1 cellular context compared by ENCODE assay signal in genomic region chr5:135324897-135325650, GRCh38.
TF ChIP-seq lines count a peak whose summit lies in the region.

No MANE protein-coding gene starts in this region.

TF ChIP-seq in HepG2, 621 proteins besides CTCF, POLR2A, EP300 and RAD21 (continued from another document and continues in another):
- TF ChIP-seq, protein P1, sequence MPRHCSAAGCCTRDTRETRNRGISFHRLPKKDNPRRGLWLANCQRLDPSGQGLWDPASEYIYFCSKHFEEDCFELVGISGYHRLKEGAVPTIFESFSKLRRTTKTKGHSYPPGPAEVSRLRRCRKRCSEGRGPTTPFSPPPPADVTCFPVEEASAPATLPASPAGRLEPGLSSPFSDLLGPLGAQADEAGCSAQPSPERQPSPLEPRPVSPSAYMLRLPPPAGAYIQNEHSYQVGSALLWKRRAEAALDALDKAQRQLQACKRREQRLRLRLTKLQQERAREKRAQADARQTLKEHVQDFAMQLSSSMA (CRISPR knock-in tag; IDR thresholded peaks at IDR 0.05) = 0 out of 2 replicates have a peak, but pooled peaks have one; percentile 46
- TF ChIP-seq PHF21A (CRISPR knock-in tag; IDR thresholded peaks at IDR 0.05) (peak; percentile 48), PAX8 (CRISPR knock-in tag; IDR thresholded peaks at IDR 0.05; ENCODE audit: borderline replicate concordance) (no peak), ZNF263 (CRISPR knock-in tag; IDR thresholded peaks at IDR 0.05) (peak; percentile 74; the same call in 1 of the 2 replicates), ZNF331 (CRISPR knock-in tag; IDR thresholded peaks at IDR 0.05) (peak; percentile 24; the same call in 1 of the 2 replicates), ZNF597 (CRISPR knock-in tag; IDR thresholded peaks at IDR 0.05) (no peak), STAG1 (CRISPR knock-in tag; IDR thresholded peaks at IDR 0.05) (0 out of 2 replicates have a peak, but pooled peaks have one; percentile 6), TBX2 (CRISPR knock-in tag; IDR thresholded peaks at IDR 0.05; ENCODE audit: borderline replicate concordance) (peak; percentile 73), HNF4A (CRISPR knock-in tag; IDR thresholded peaks at IDR 0.05) (peak; percentile 75), SIX4 (CRISPR knock-in tag; IDR thresholded peaks at IDR 0.05) (0 out of 2 replicates have a peak, but pooled peaks have one; percentile 36), KDM2A (CRISPR knock-in tag; IDR thresholded peaks at IDR 0.05; ENCODE audit: borderline replicate concordance, low read depth) (no peak), RARG (CRISPR knock-in tag; IDR thresholded peaks at IDR 0.05; ENCODE audit: low read depth) (no peak), HIVEP1 (CRISPR knock-in tag; IDR thresholded peaks at IDR 0.05) (peak; percentile 51; the same call in 1 of the 2 replicates), ZFP91 (CRISPR knock-in tag; IDR thresholded peaks at IDR 0.05; ENCODE audit: borderline replicate concordance) (peak; percentile 84), ZNF883 (CRISPR knock-in tag; IDR thresholded peaks at IDR 0.05; ENCODE audit: not compliant biosample characterization) (peak; percentile 34), HOXA3 (CRISPR knock-in tag; IDR thresholded peaks at IDR 0.05) (no peak; the same call in 1 of the 2 replicates), PRPF4 (IDR thresholded peaks at IDR 0.05; ENCODE audit: low read depth, low read length, poor library complexity, severe bottlenecking) (no peak), HDAC2 (CRISPR knock-in tag; IDR thresholded peaks at IDR 0.05) (peak; percentile 49; the same call in 1 of the 2 replicates), ZNF441 (CRISPR knock-in tag; IDR thresholded peaks at IDR 0.05; ENCODE audit: borderline replicate concordance) (0 out of 2 replicates have a peak, but pooled peaks have one; percentile 22), HMGXB4 (CRISPR knock-in tag; IDR thresholded peaks at IDR 0.05; ENCODE audit: borderline replicate concordance in 1 of 2, low read depth in 1 of 2) (0 out of 4 replicates have a peak, but pooled peaks of 1 of the 2 experiments have one; percentile 15), HMG20B (CRISPR knock-in tag; conservative IDR thresholded peaks at IDR 0.05) (no peak), SP5 (CRISPR knock-in tag; IDR thresholded peaks at IDR 0.05; ENCODE audit: borderline replicate concordance, low read depth) (peak; percentile 19; the same call in 1 of the 2 replicates), ISL2 (CRISPR knock-in tag; IDR thresholded peaks at IDR 0.05) (0 out of 2 replicates have a peak, but pooled peaks have one; percentile 26), MIXL1 (CRISPR knock-in tag; IDR thresholded peaks at IDR 0.05) (no peak), ESRRA (CRISPR knock-in tag; IDR thresholded peaks at IDR 0.05; ENCODE audit: low read depth) (peak; percentile 53; the same call in 1 of the 2 replicates), RFXAP (CRISPR knock-in tag; IDR thresholded peaks at IDR 0.05; ENCODE audit: borderline replicate concordance) (peak; percentile 27; the same call in 1 of the 2 replicates), MTA1 (CRISPR knock-in tag; IDR thresholded peaks at IDR 0.05; ENCODE audit: borderline replicate concordance) (peak; percentile 72; the same call in 1 of the 2 replicates), ZFP82 (CRISPR knock-in tag; IDR thresholded peaks at IDR 0.05; ENCODE audit: borderline replicate concordance) (no peak), TEF (CRISPR knock-in tag; IDR thresholded peaks at IDR 0.05) (no peak), SOX5 (CRISPR knock-in tag; IDR thresholded peaks at IDR 0.05; ENCODE audit: borderline replicate concordance) (peak; percentile 29; the same call in 1 of the 2 replicates), NBN (conservative IDR thresholded peaks at IDR 0.05) (no peak), SATB2 (CRISPR knock-in tag; IDR thresholded peaks at IDR 0.05) (no peak), ZNF317 (CRISPR knock-in tag; IDR thresholded peaks at IDR 0.05) (no peak), ZNF446 (CRISPR knock-in tag; IDR thresholded peaks at IDR 0.05) (no peak), SUZ12 (IDR thresholded peaks at IDR 0.05; ENCODE audit: low read depth, low read length) (no peak), ZNF430 (CRISPR knock-in tag; IDR thresholded peaks at IDR 0.05) (0 out of 2 replicates have a peak, but pooled peaks have one; percentile 42), ZNF598 (CRISPR knock-in tag; IDR thresholded peaks at IDR 0.05; ENCODE audit: borderline replicate concordance) (0 out of 2 replicates have a peak, but pooled peaks have one; percentile 46), TBL1XR1 (IDR thresholded peaks at IDR 0.05; ENCODE audit: borderline replicate concordance, low read length, partially characterized antibody) (no peak)
- TF ChIP-seq, protein P2, sequence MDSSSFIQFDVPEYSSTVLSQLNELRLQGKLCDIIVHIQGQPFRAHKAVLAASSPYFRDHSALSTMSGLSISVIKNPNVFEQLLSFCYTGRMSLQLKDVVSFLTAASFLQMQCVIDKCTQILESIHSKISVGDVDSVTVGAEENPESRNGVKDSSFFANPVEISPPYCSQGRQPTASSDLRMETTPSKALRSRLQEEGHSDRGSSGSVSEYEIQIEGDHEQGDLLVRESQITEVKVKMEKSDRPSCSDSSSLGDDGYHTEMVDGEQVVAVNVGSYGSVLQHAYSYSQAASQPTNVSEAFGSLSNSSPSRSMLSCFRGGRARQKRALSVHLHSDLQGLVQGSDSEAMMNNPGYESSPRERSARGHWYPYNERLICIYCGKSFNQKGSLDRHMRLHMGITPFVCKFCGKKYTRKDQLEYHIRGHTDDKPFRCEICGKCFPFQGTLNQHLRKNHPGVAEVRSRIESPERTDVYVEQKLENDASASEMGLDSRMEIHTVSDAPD (CRISPR knock-in tag; IDR thresholded peaks at IDR 0.05) = 0 out of 2 replicates have a peak, but pooled peaks have one; percentile 24
- TF ChIP-seq, protein P3, sequence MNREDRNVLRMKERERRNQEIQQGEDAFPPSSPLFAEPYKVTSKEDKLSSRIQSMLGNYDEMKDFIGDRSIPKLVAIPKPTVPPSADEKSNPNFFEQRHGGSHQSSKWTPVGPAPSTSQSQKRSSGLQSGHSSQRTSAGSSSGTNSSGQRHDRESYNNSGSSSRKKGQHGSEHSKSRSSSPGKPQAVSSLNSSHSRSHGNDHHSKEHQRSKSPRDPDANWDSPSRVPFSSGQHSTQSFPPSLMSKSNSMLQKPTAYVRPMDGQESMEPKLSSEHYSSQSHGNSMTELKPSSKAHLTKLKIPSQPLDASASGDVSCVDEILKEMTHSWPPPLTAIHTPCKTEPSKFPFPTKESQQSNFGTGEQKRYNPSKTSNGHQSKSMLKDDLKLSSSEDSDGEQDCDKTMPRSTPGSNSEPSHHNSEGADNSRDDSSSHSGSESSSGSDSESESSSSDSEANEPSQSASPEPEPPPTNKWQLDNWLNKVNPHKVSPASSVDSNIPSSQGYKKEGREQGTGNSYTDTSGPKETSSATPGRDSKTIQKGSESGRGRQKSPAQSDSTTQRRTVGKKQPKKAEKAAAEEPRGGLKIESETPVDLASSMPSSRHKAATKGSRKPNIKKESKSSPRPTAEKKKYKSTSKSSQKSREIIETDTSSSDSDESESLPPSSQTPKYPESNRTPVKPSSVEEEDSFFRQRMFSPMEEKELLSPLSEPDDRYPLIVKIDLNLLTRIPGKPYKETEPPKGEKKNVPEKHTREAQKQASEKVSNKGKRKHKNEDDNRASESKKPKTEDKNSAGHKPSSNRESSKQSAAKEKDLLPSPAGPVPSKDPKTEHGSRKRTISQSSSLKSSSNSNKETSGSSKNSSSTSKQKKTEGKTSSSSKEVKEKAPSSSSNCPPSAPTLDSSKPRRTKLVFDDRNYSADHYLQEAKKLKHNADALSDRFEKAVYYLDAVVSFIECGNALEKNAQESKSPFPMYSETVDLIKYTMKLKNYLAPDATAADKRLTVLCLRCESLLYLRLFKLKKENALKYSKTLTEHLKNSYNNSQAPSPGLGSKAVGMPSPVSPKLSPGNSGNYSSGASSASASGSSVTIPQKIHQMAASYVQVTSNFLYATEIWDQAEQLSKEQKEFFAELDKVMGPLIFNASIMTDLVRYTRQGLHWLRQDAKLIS (CRISPR knock-in tag; IDR thresholded peaks at IDR 0.05) = no peak
- TF ChIP-seq, protein P4, sequence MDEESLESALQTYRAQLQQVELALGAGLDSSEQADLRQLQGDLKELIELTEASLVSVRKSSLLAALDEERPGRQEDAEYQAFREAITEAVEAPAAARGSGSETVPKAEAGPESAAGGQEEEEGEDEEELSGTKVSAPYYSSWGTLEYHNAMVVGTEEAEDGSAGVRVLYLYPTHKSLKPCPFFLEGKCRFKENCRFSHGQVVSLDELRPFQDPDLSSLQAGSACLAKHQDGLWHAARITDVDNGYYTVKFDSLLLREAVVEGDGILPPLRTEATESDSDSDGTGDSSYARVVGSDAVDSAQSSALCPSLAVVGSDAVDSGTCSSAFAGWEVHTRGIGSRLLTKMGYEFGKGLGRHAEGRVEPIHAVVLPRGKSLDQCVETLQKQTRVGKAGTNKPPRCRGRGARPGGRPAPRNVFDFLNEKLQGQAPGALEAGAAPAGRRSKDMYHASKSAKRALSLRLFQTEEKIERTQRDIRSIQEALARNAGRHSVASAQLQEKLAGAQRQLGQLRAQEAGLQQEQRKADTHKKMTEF (CRISPR knock-in tag; IDR thresholded peaks at IDR 0.05) = peak; percentile 41; the same call in 1 of the 2 replicates
- TF ChIP-seq, protein P5, sequence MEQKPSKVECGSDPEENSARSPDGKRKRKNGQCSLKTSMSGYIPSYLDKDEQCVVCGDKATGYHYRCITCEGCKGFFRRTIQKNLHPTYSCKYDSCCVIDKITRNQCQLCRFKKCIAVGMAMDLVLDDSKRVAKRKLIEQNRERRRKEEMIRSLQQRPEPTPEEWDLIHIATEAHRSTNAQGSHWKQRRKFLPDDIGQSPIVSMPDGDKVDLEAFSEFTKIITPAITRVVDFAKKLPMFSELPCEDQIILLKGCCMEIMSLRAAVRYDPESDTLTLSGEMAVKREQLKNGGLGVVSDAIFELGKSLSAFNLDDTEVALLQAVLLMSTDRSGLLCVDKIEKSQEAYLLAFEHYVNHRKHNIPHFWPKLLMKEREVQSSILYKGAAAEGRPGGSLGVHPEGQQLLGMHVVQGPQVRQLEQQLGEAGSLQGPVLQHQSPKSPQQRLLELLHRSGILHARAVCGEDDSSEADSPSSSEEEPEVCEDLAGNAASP (CRISPR knock-in tag; IDR thresholded peaks at IDR 0.05; ENCODE audit: borderline replicate concordance) = peak; percentile 46; the same call in 1 of the 2 replicates
- TF ChIP-seq, protein P6, sequence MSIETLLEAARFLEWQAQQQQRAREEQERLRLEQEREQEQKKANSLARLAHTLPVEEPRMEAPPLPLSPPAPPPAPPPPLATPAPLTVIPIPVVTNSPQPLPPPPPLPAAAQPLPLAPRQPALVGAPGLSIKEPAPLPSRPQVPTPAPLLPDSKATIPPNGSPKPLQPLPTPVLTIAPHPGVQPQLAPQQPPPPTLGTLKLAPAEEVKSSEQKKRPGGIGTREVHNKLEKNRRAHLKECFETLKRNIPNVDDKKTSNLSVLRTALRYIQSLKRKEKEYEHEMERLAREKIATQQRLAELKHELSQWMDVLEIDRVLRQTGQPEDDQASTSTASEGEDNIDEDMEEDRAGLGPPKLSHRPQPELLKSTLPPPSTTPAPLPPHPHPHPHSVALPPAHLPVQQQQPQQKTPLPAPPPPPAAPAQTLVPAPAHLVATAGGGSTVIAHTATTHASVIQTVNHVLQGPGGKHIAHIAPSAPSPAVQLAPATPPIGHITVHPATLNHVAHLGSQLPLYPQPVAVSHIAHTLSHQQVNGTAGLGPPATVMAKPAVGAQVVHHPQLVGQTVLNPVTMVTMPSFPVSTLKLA (IDR thresholded peaks at IDR 0.05) = no peak
- TF ChIP-seq, protein P7, sequence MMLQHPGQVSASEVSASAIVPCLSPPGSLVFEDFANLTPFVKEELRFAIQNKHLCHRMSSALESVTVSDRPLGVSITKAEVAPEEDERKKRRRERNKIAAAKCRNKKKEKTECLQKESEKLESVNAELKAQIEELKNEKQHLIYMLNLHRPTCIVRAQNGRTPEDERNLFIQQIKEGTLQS (CRISPR knock-in tag; IDR thresholded peaks at IDR 0.05) = no peak
